Comparison of ENCODE assay signal across 17 cellular contexts in genomic region chr5:94674841-94675382, GRCh38. TPM values are rescaled to one million over a fixed set of nuclear protein-coding genes. Genes with fewer than 3 reads are reported as not detected.
DNase-seq lines count a peak whose midpoint lies in the region; ATAC-seq, FAIRE-seq and TF ChIP-seq lines count a peak whose summit lies in the region.
"Had no signal": no experiment of that assay in that cellular context is flagged by ENCODE, and none has a peak within 500 bp of the region (broad histone marks: within the 10 kb centered on the region; RNA-seq: fewer than 3 reads in every experiment).

No MANE protein-coding gene starts in this region.

- peaks cover 5% of the 10 kb centered on the region for H3F3A ChIP-seq in SK-N-SH (replicated peaks; ENCODE audit: insufficient read depth)

- H2AFZ ChIP-seq in SK-N-SH (ENCODE audit: low read depth), result no peak overlapping the region

- H3K9me3 ChIP-seq in SK-N-SH, result no peaks in the 10 kb centered on the region
- H3K9me3 ChIP-seq: BE2C had no signal

- POLR2A ChIA-PET in SK-N-SH (lab: Yijun Ruan, JAX), result no interaction called here

- no peak for TF ChIP-seq POLR2A in GM12892 (IDR thresholded peaks at IDR 0.05; ENCODE audit: low read depth, low read length)

- 90% methylated on average over 1 of the region's 1 CpG for WGBS in SK-N-SH (ENCODE audit: low lambda C conversion rate)

- peaks cover 9 to 26% of the 10 kb centered on the region in 2 experiments for H3K36me3 ChIP-seq in SK-N-SH (replicated peaks in 1 of 2; ENCODE audit: control insufficient read depth in 1 of 2, insufficient read depth in 2 of 2, low read length in 1 of 2)
- H3K36me3 ChIP-seq: BE2C had no signal

- H3K27ac ChIP-seq in SK-N-SH (ENCODE audit: low read depth in 2 of 2, low read length in 1 of 2), result peak overlapping the region in 1 of 2 experiments; percentile 16; a peak in 1 of 4 replicates

- no peak for TF ChIP-seq RAD21 in SK-N-SH (IDR thresholded peaks at IDR 0.05; ENCODE audit: low read length)

- CTCF ChIA-PET in SK-N-SH (lab: Yijun Ruan, JAX), result no interaction called here

- in situ Hi-C loops in ACHN (cut with HindIII; ENCODE audit: low pct_ligation_motif_present, low pct_unique_long_range_greater_than_20kb, low sequenced_read_pairs), result no loop called here

- DNase-seq in ACHN (peak; percentile 19), GM12892 (ENCODE audit: insufficient read length) (no peak), SK-N-SH (no peak), fibroblast of mammary gland (ENCODE audit: low read depth) (peak; percentile 26), NCI-H1092 (lab: John Stamatoyannopoulos, UW) (no peak), left lobe of liver (ENCODE audit: low spot score) (no peak), AML-193 (lab: John Stamatoyannopoulos, UW) (no peak)
- DNase-seq: activated CD4-positive, CD25-positive, alpha-beta regulatory T cell; activated naive CD8-positive, alpha-beta T cell treated with anti-CD3 and anti-CD28 coated beads for 36 hours; BE2C; Calu3; caudate nucleus; effector CD8-positive, alpha-beta T cell; GOT3; stimulated activated CD4-positive, alpha-beta T cell treated with anti-CD3 and anti-CD28 coated beads, Interleukin-4, amount 100 ng/mL, for 24 hours; substantia nigra; T-helper 2 cell had no signal

- H4K20me1 ChIP-seq in SK-N-SH (ENCODE audit: insufficient read depth), result no peaks in the 10 kb centered on the region

- no peaks in the 10 kb centered on the region for H3K9me2 ChIP-seq in SK-N-SH

- no peaks in the 10 kb centered on the region; the same call in 1 of the 2 replicates for H3K79me2 ChIP-seq in SK-N-SH (ENCODE audit: insufficient read depth)

- no peak overlapping the region for H3K4me2 ChIP-seq in SK-N-SH

- peak; percentile 48 for FAIRE-seq in GM12892 (lab: Jason Lieb, UNC)

- H3K4me3 ChIP-seq in SK-N-SH (ENCODE audit: low read depth in 2 of 2, low read length in 1 of 2), result no peak overlapping the region
- no peak overlapping the region for H3K4me3 ChIP-seq in fibroblast of mammary gland (ENCODE audit: control insufficient read depth, low read depth, low read length)

- peaks cover 6% of the 10 kb centered on the region in 2 experiments; a peak in 2 of 4 replicates for H3K4me1 ChIP-seq in SK-N-SH (ENCODE audit: control insufficient read depth in 1 of 2, insufficient read depth in 2 of 2, low read depth in 1 of 2, low read length in 1 of 2)

- no peak for TF ChIP-seq CTCF in SK-N-SH (IDR thresholded peaks at IDR 0.05)
- no peak for TF ChIP-seq CTCF in fibroblast of mammary gland (conservative IDR thresholded peaks at IDR 0.05; ENCODE audit: control insufficient read depth, insufficient read depth, low read depth, low read length)

- no peaks in the 10 kb centered on the region for H3K27me3 ChIP-seq in SK-N-SH (ENCODE audit: insufficient read depth)
- H3K27me3 ChIP-seq: BE2C had no signal

- TF ChIP-seq EP300 in SK-N-SH (IDR thresholded peaks at IDR 0.05; ENCODE audit: borderline replicate concordance in 1 of 2, low read depth in 1 of 2, low read length in 1 of 2), result peak in 1 of 2 experiments; percentile 9; a peak in 1 of 4 replicates

- no peak for ATAC-seq in left lobe of liver

- no peak overlapping the region for H3K9ac ChIP-seq in SK-N-SH

TF ChIP-seq in SK-N-SH, 30 proteins besides CTCF, POLR2A, EP300 and RAD21:
- TF ChIP-seq, protein P1, sequence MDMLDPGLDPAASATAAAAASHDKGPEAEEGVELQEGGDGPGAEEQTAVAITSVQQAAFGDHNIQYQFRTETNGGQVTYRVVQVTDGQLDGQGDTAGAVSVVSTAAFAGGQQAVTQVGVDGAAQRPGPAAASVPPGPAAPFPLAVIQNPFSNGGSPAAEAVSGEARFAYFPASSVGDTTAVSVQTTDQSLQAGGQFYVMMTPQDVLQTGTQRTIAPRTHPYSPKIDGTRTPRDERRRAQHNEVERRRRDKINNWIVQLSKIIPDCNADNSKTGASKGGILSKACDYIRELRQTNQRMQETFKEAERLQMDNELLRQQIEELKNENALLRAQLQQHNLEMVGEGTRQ (IDR thresholded peaks at IDR 0.05; ENCODE audit: borderline replicate concordance, low read depth, low read length), result no peak
- TF ChIP-seq SMC3 (IDR thresholded peaks at IDR 0.05; ENCODE audit: low read depth, low read length) (no peak), YY1 (IDR thresholded peaks at IDR 0.05; ENCODE audit: low read depth) (no peak), IRF3 (IDR thresholded peaks at IDR 0.05; ENCODE audit: low read depth, low read length) (no peak), MXI1 (IDR thresholded peaks at IDR 0.05; ENCODE audit: low read depth, low read length) (no peak), NFIC (IDR thresholded peaks at IDR 0.05; ENCODE audit: borderline replicate concordance) (peak; percentile 89), TCF12 (IDR thresholded peaks at IDR 0.05) (peak; percentile 54), RXRA (IDR thresholded peaks at IDR 0.05; ENCODE audit: borderline replicate concordance, low read depth) (no peak), GABPA (IDR thresholded peaks at IDR 0.05; ENCODE audit: low read depth) (no peak), TEAD4 (IDR thresholded peaks at IDR 0.05; ENCODE audit: borderline replicate concordance, insufficient read depth) (no peak), FOXJ3 (CRISPR knock-in tag; IDR thresholded peaks at IDR 0.05) (no peak), TAF1 (IDR thresholded peaks at IDR 0.05; ENCODE audit: borderline replicate concordance, low read depth, low read length) (no peak)
- TF ChIP-seq, protein P2, sequence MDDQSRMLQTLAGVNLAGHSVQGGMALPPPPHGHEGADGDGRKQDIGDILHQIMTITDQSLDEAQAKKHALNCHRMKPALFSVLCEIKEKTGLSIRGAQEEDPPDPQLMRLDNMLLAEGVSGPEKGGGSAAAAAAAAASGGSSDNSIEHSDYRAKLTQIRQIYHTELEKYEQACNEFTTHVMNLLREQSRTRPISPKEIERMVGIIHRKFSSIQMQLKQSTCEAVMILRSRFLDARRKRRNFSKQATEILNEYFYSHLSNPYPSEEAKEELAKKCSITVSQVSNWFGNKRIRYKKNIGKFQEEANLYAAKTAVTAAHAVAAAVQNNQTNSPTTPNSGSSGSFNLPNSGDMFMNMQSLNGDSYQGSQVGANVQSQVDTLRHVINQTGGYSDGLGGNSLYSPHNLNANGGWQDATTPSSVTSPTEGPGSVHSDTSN (IDR thresholded peaks at IDR 0.05), result peak; percentile 37; the same call in 1 of the 2 replicates

RNA-seq across cellular contexts. Expression of gene SLF1, which starts 56.4 kb away (rescaled TPM):
- polyA plus RNA-seq in GM12892 (2012; ENCODE audit: missing spikeins), result 7.0 TPM
- 4.8 and 5.5 TPM in 2 replicates for polyA plus RNA-seq in SK-N-SH (2012; rRNA removed)
- 4.5 and 6.6 TPM in 2 replicates for polyA plus RNA-seq in SK-N-SH (2012; cell fraction: cytosol; rRNA removed)
- 3.8 and 9.7 TPM in 2 replicates for polyA plus RNA-seq in SK-N-SH (2012; cell fraction: nucleus; rRNA removed)
- total RNA-seq in left lobe of liver, result 2.3 TPM

RNA-seq across cellular contexts. Expression of gene KIAA0825, which starts 56.5 kb away (rescaled TPM):
- polyA plus RNA-seq in GM12892 (2012; ENCODE audit: missing spikeins), result 0.47 TPM
- 0.61 and 1.2 TPM in 2 replicates for polyA plus RNA-seq in SK-N-SH (2012; rRNA removed)
- 0.88 and 0.99 TPM in 2 replicates for polyA plus RNA-seq in SK-N-SH (2012; cell fraction: cytosol; rRNA removed)
- polyA plus RNA-seq in SK-N-SH (2012; cell fraction: nucleus; rRNA removed), result 0.45 and 1.6 TPM in 2 replicates
- 3.1 TPM for total RNA-seq in left lobe of liver

Comparison
In these comparisons a context has a peak if more than half of its experiments do, and no peak if none do; other contexts are left out.
1. DNase-seq: peak in ACHN (single experiment) and fibroblast of mammary gland (single experiment); none in GM12892 (single experiment), SK-N-SH (single experiment), NCI-H1092 (single experiment), left lobe of liver (single experiment) and AML-193 (0 of 2).